Comparison of ENCODE assay signal across 11 cellular contexts in the genomic region with DNA sequence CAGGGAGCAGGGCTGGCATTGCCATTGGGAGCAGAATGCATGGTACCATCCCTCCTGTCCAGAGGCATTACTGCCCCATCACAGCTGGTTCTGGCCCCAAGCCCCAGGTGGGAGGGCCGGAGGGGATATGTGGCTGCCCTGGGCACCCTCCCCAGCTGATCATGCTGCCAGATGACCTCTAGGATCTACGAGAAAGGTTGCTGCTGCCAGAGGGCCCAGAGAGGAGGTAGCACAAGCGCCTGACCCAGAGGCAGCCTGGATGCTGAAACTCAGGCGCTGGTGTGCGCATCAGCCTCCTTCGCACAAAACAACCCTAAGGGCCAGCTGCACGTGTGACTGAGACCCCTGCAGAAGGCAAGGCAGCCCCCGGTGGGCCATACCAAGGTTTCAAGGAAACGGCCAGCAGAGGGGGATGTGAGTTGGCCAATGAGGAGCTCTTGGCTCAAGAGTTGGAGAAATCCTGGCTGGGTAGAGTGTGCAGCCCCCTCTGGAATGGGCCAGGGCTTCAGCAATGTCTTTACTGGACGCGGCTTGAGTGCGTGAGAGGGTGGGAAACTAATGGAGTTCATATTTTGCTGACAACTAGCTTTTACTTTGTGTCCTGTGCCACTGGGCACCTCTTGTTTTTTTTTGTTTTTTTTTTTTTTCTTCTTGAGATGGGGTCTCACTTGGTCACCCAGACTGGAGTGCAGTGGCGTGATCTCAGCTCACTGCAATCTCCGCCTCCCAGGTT.
DNase-seq lines count a peak whose midpoint lies in the region; ATAC-seq and TF ChIP-seq lines count a peak whose summit lies in the region.
"Had no signal": no experiment of that assay in that cellular context is flagged by ENCODE, and none has a peak within 500 bp of the region (broad histone marks: within the 10 kb centered on the region; RNA-seq: fewer than 3 reads in every experiment).

No MANE protein-coding gene starts in this region.

- WGBS in mesenchymal stem cell: 94% methylated on average over 13 of the region's 14 CpGs

- no peak for ATAC-seq in activated CD8-positive, alpha-beta T cell treated with anti-CD3 and anti-CD28 coated beads for 36 hours
- no peak for ATAC-seq in GM19452 (IDR thresholded peaks at IDR 0.05; ENCODE audit: unreplicated experiment)
- no peak for ATAC-seq in upper lobe of right lung
- ATAC-seq in GM19463 (IDR thresholded peaks at IDR 0.05; ENCODE audit: unreplicated experiment): no peak
- no peak for ATAC-seq in HG03280 (IDR thresholded peaks at IDR 0.05; ENCODE audit: unreplicated experiment)

- no peaks in the 10 kb centered on the region for H3K27me3 ChIP-seq in mesenchymal stem cell (ENCODE audit: control insufficient read depth in 1 of 2, insufficient read depth in 1 of 2, low read length in 2 of 2)
- H3K27me3 ChIP-seq in upper lobe of right lung: no peaks in the 10 kb centered on the region
- H3K27me3 ChIP-seq: tibial nerve had no signal

- no peaks in the 10 kb centered on the region for H3K36me3 Mint-ChIP-seq in activated CD8-positive, alpha-beta T cell treated with anti-CD3 and anti-CD28 coated beads for 36 hours (ENCODE audit: low read depth)
- H3K36me3 Mint-ChIP-seq: activated naive CD4-positive, alpha-beta T cell treated with anti-CD3 and anti-CD28 coated beads, Interleukin-2, amount 50 U/mL, for 72 hours had no signal

- peak overlapping the region; percentile 59 for H2AK5ac ChIP-seq in mesenchymal stem cell (ENCODE audit: low read length, severe bottlenecking)

- no peak overlapping the region for H3K27ac Mint-ChIP-seq in activated CD8-positive, alpha-beta T cell treated with anti-CD3 and anti-CD28 coated beads for 36 hours
- H3K27ac Mint-ChIP-seq: T-helper 1 cell treated with Interleukin-12 subunit alpha and Interleukin-12 subunit beta and Interleukin-4 antibody, amounts not matched to agents 30 μg/mL and 1 μg/mL, for 36 hours had no signal

- peaks cover 4% of the 10 kb centered on the region for H3K4me1 Mint-ChIP-seq in activated CD8-positive, alpha-beta T cell treated with anti-CD3 and anti-CD28 coated beads for 36 hours (ENCODE audit: low read depth)

- CTCF ChIA-PET in activated CD8-positive, alpha-beta T cell treated with anti-CD3 and anti-CD28 coated beads for 36 hours (lab: Charles Lee): interaction anchor here (0.7 to 4.3 kb wide), 48 partner anchors 8 to 610 kb away, joined by 3 to 44 read pairs (median 4); no protein-coding TSS in a partner anchor

- H2BK15ac ChIP-seq in mesenchymal stem cell (ENCODE audit: low read depth, poor library complexity, severe bottlenecking): peak overlapping the region; percentile 39

- POLR2A ChIA-PET in activated CD8-positive, alpha-beta T cell treated with anti-CD3 and anti-CD28 coated beads for 36 hours (lab: Charles Lee): interaction anchor here (1.3 to 1.5 kb wide), 2 partner anchors 14 to 242 kb away, joined by 3 read pairs; no protein-coding TSS in a partner anchor

- H3K9ac ChIP-seq in mesenchymal stem cell (ENCODE audit: low read length): peak overlapping the region; percentile 68

- no peak overlapping the region for H3K14ac ChIP-seq in mesenchymal stem cell (ENCODE audit: low read length in 2 of 2)

- H3K4me1 ChIP-seq in mesenchymal stem cell (ENCODE audit: control insufficient read depth, insufficient read depth, low read depth, low read length) (peaks cover 34% of the 10 kb centered on the region), upper lobe of right lung (peaks cover 4% of the 10 kb centered on the region)

- H3K9me3 Mint-ChIP-seq in activated CD8-positive, alpha-beta T cell treated with anti-CD3 and anti-CD28 coated beads for 36 hours: no peaks in the 10 kb centered on the region
- H3K9me3 Mint-ChIP-seq: activated naive CD4-positive, alpha-beta T cell treated with anti-CD3 and anti-CD28 coated beads, Interleukin-2, amount 50 U/mL, for 72 hours; T-helper 1 cell treated with Interleukin-12 subunit alpha and Interleukin-12 subunit beta and Interleukin-4 antibody, amounts not matched to agents 30 μg/mL and 1 μg/mL, for 36 hours had no signal

- peak overlapping the region; percentile 44 to 71 for H3K18ac ChIP-seq in mesenchymal stem cell (ENCODE audit: low read depth in 1 of 2, low read length in 2 of 2)

- H3K27me3 Mint-ChIP-seq in activated CD8-positive, alpha-beta T cell treated with anti-CD3 and anti-CD28 coated beads for 36 hours: no peaks in the 10 kb centered on the region

- intact Hi-C loops in activated CD8-positive, alpha-beta T cell treated with anti-CD3 and anti-CD28 coated beads for 36 hours (cut with micrococcal nuclease): no loop called here
- intact Hi-C loops in upper lobe of right lung (cut with DNase I): no loop called here

- peak overlapping the region; percentile 10 to 39 for H3K4ac ChIP-seq in mesenchymal stem cell (ENCODE audit: low read depth in 1 of 2, low read length in 2 of 2)

- H3K4me2 ChIP-seq in mesenchymal stem cell (ENCODE audit: low read length, poor library complexity, severe bottlenecking): no peak overlapping the region

- TF ChIP-seq CTCF in 22Rv1 (IDR thresholded peaks at IDR 0.05) (peak; percentile 75), GM10266 (IDR thresholded peaks at IDR 0.05; ENCODE audit: control insufficient read depth, insufficient read depth, low read depth, missing control alignments) (no peak), upper lobe of right lung (IDR thresholded peaks at IDR 0.05) (no peak)
- TF ChIP-seq CTCF in activated CD8-positive, alpha-beta T cell treated with anti-CD3 and anti-CD28 coated beads for 36 hours (IDR thresholded peaks at IDR 0.05): peak; percentile 56

- no peak overlapping the region for H3K23ac ChIP-seq in mesenchymal stem cell (ENCODE audit: low read length in 2 of 2)

- H3K9me3 ChIP-seq in mesenchymal stem cell (ENCODE audit: control insufficient read depth, low read length): no peaks in the 10 kb centered on the region
- no peaks in the 10 kb centered on the region for H3K9me3 ChIP-seq in upper lobe of right lung
- H3K9me3 ChIP-seq: tibial nerve had no signal

- peak overlapping the region; percentile 47 for H4K8ac ChIP-seq in mesenchymal stem cell (ENCODE audit: low read length)

- H3K27ac ChIP-seq in 22Rv1 (no peak overlapping the region), mesenchymal stem cell (ENCODE audit: low read length, poor library complexity, severe bottlenecking) (no peak overlapping the region), upper lobe of right lung (no peak overlapping the region)

- H2BK120ac ChIP-seq in mesenchymal stem cell (ENCODE audit: low read depth, low read length): peak overlapping the region; percentile 21

- peak overlapping the region; percentile 76 to 89 for H2BK12ac ChIP-seq in mesenchymal stem cell (ENCODE audit: low read length in 2 of 2)

- no peak overlapping the region for H3K4me3 Mint-ChIP-seq in activated CD8-positive, alpha-beta T cell treated with anti-CD3 and anti-CD28 coated beads for 36 hours
- H3K4me3 Mint-ChIP-seq: T-helper 1 cell treated with Interleukin-12 subunit alpha and Interleukin-12 subunit beta and Interleukin-4 antibody, amounts not matched to agents 30 μg/mL and 1 μg/mL, for 36 hours had no signal

- peak; percentile 3 for DNase-seq in GM10266 (ENCODE audit: extremely low spot score)
- DNase-seq in activated CD8-positive, alpha-beta T cell treated with anti-CD3 and anti-CD28 coated beads for 36 hours: no peak
- no peak for DNase-seq in mesenchymal stem cell
- DNase-seq in upper lobe of right lung: no peak

- H2AFZ ChIP-seq in mesenchymal stem cell (ENCODE audit: low read depth, low read length): no peak overlapping the region

- no peak overlapping the region for H2BK5ac ChIP-seq in mesenchymal stem cell (ENCODE audit: low read depth, low read length, poor library complexity, severe bottlenecking)

- H3K4me3 ChIP-seq in mesenchymal stem cell (ENCODE audit: insufficient read depth in 1 of 2, low read depth in 1 of 2, low read length in 2 of 2) (no peak overlapping the region), upper lobe of right lung (no peak overlapping the region)
- H3K4me3 ChIP-seq: tibial nerve had no signal

- peak overlapping the region; percentile 81 for H4K91ac ChIP-seq in mesenchymal stem cell (ENCODE audit: low read length)

- peaks cover 2% of the 10 kb centered on the region for H3K79me1 ChIP-seq in mesenchymal stem cell (replicated peaks; ENCODE audit: low read length, poor library complexity, severe bottlenecking)

- H3K36me3 ChIP-seq in mesenchymal stem cell (ENCODE audit: control insufficient read depth in 1 of 2, insufficient read depth in 2 of 2, low read depth in 1 of 2, low read length in 2 of 2) (peaks cover 0 to 2% of the 10 kb centered on the region in 2 experiments), upper lobe of right lung (no peaks in the 10 kb centered on the region)
- H3K36me3 ChIP-seq: tibial nerve had no signal

Comparison
In these comparisons a context has a peak if more than half of its experiments do, and no peak if none do; other contexts are left out.
1. CTCF ChIP-seq: peak in 22Rv1 (single experiment) and activated CD8-positive, alpha-beta T cell treated with anti-CD3 and anti-CD28 coated beads for 36 hours (single experiment); none in GM10266 (single experiment) and upper lobe of right lung (single experiment).